17 cellular contexts compared by ENCODE assay signal in genomic region chr18:40624959-40625358, GRCh38.
DNase-seq lines count a peak whose midpoint lies in the region; ATAC-seq, FAIRE-seq and TF ChIP-seq lines count a peak whose summit lies in the region.
"Had no signal": no experiment of that assay in that cellular context is flagged by ENCODE, and none has a peak within 500 bp of the region (broad histone marks: within the 10 kb centered on the region; RNA-seq: fewer than 3 reads in every experiment).

No MANE protein-coding gene starts in this region.

- peaks cover 0 to 1% of the 10 kb centered on the region in 2 donors for H3K9me3 Mint-ChIP-seq in stimulated activated naive B cell treated with anti-CD40 and anti-IgM and Interleukin-4, amounts not matched to agents 10 μg/mL and 1 μg/mL and 100 μg/mL, for 72 hours

- H3K36me3 ChIP-seq in bronchial epithelial cell (ENCODE audit: control insufficient read depth, insufficient read depth, low read length) = no peaks in the 10 kb centered on the region

- no peak overlapping the region for H3K4me3 ChIP-seq in bronchial epithelial cell (ENCODE audit: low read depth, low read length)

- H3K36me3 Mint-ChIP-seq in stimulated activated naive B cell treated with anti-CD40 and anti-IgM and Interleukin-4, amounts not matched to agents 10 μg/mL and 1 μg/mL and 100 μg/mL, for 72 hours = no peaks in the 10 kb centered on the region
- H3K36me3 Mint-ChIP-seq: CD14-positive monocyte; CD8-positive, alpha-beta memory T cell had no signal

- peak; percentile 70 for FAIRE-seq in D721Med (lab: Jason Lieb, UNC)
- peak; percentile 86 for FAIRE-seq in bronchial epithelial cell (lab: Jason Lieb, UNC)
- FAIRE-seq: G401.6, GM12892, H54 had no signal

- no peaks in the 10 kb centered on the region for H3K4me1 Mint-ChIP-seq in stimulated activated naive B cell treated with anti-CD40 and anti-IgM and Interleukin-4, amounts not matched to agents 10 μg/mL and 1 μg/mL and 100 μg/mL, for 72 hours
- H3K4me1 Mint-ChIP-seq: CD14-positive monocyte; CD8-positive, alpha-beta memory T cell had no signal

- H3K4me3 Mint-ChIP-seq in stimulated activated naive B cell treated with anti-CD40 and anti-IgM and Interleukin-4, amounts not matched to agents 10 μg/mL and 1 μg/mL and 100 μg/mL, for 72 hours = no peak overlapping the region
- H3K4me3 Mint-ChIP-seq: CD14-positive monocyte; CD4-positive, alpha-beta T cell; CD8-positive, alpha-beta memory T cell had no signal

- peak; percentile 2 for DNase-seq in NCI-H82 (lab: John Stamatoyannopoulos, UW)
- DNase-seq in NCI-H82 treated with DMSO at 0.1 percent for 48 hours (lab: John Stamatoyannopoulos, UW; ENCODE audit: unreplicated experiment) = no peak
- no peak for DNase-seq in D721Med (ENCODE audit: insufficient read length, low spot score)
- no peak for DNase-seq in bronchial epithelial cell (ENCODE audit: low read depth)
- DNase-seq in NCI-H187 (lab: John Stamatoyannopoulos, UW) = no peak
- no peak for DNase-seq in stimulated activated naive CD4-positive, alpha-beta T cell (lab: John Stamatoyannopoulos, UW)
- no peak for DNase-seq in stimulated activated naive B cell treated with anti-CD40 and anti-IgM and Interleukin-4, amounts not matched to agents 10 μg/mL and 1 μg/mL and 100 μg/mL, for 72 hours
- DNase-seq: CD4-positive, alpha-beta T cell; CD8-positive, alpha-beta memory T cell; DMS153; DND-41; GOT3; HCEC 1CT had no signal

- ATAC-seq in stimulated activated naive B cell treated with anti-CD40 and anti-IgM and Interleukin-4, amounts not matched to agents 10 μg/mL and 1 μg/mL and 100 μg/mL, for 72 hours (replicated peaks) = no peak

- no peaks in the 10 kb centered on the region for H3K27me3 Mint-ChIP-seq in stimulated activated naive B cell treated with anti-CD40 and anti-IgM and Interleukin-4, amounts not matched to agents 10 μg/mL and 1 μg/mL and 100 μg/mL, for 72 hours
- H3K27me3 Mint-ChIP-seq: CD4-positive, alpha-beta T cell; CD8-positive, alpha-beta memory T cell had no signal

- no peaks in the 10 kb centered on the region for H3K27me3 ChIP-seq in bronchial epithelial cell (ENCODE audit: control insufficient read depth, insufficient read depth, low read length)

- no peak for TF ChIP-seq CTCF in D721Med (IDR thresholded peaks at IDR 0.05; ENCODE audit: insufficient read depth, missing control alignments)
- no peak for TF ChIP-seq CTCF in bronchial epithelial cell (IDR thresholded peaks at IDR 0.05; ENCODE audit: insufficient read depth, low read length, severe bottlenecking)

- H3K27ac Mint-ChIP-seq in stimulated activated naive B cell treated with anti-CD40 and anti-IgM and Interleukin-4, amounts not matched to agents 10 μg/mL and 1 μg/mL and 100 μg/mL, for 72 hours = no peak overlapping the region
- H3K27ac Mint-ChIP-seq: CD14-positive monocyte; CD4-positive, alpha-beta T cell; CD8-positive, alpha-beta memory T cell had no signal
